ENCODE assay signal across 9 cellular contexts in genomic region chr1:26317612-26318337, GRCh38. TPM values are rescaled to one million over a fixed set of nuclear protein-coding genes. Genes with fewer than 3 reads are reported as not detected.
DNase-seq lines count a peak whose midpoint lies in the region; ATAC-seq and TF ChIP-seq lines count a peak whose summit lies in the region.
"Had no signal": no experiment of that assay in that cellular context is flagged by ENCODE, and none has a peak within 500 bp of the region (broad histone marks: within the 10 kb centered on the region; RNA-seq: fewer than 3 reads in every experiment).

CD52 (plus strand) TSS chr1:26317958; CDS start chr1:26318018, 60 bp downstream.

- H3K27me3 Mint-ChIP-seq in activated T-helper 2 cell treated with anti-CD3 and anti-CD28 coated beads, Interferon-gamma antibody, Interleukin-2, Interleukin-4, amounts not matched to agents 10 μg/mL and 5 μg/mL and 100 μg/mL, durations not matched to agents 14 hours and 24 hours and 36 hours (ENCODE audit: low read depth): no peaks in the 10 kb centered on the region
- no peaks in the 10 kb centered on the region for H3K27me3 Mint-ChIP-seq in neural crest cell (ENCODE audit: low read depth)

- H3K9me3 Mint-ChIP-seq in activated T-helper 2 cell treated with anti-CD3 and anti-CD28 coated beads, Interferon-gamma antibody, Interleukin-2, Interleukin-4, amounts not matched to agents 10 μg/mL and 5 μg/mL and 100 μg/mL, durations not matched to agents 14 hours and 24 hours and 36 hours: no peaks in the 10 kb centered on the region
- no peaks in the 10 kb centered on the region for H3K9me3 Mint-ChIP-seq in neural crest cell

- DNase-seq in NOMO-1 treated with dmso at 0.1 percent for 144 hours (lab: John Stamatoyannopoulos, UW; ENCODE audit: unreplicated experiment): peak; percentile 72
- DNase-seq in activated T-helper 2 cell treated with anti-CD3 and anti-CD28 coated beads, Interferon-gamma antibody, Interleukin-2, Interleukin-4, amounts not matched to agents 10 μg/mL and 5 μg/mL and 100 μg/mL, durations not matched to agents 14 hours and 24 hours and 36 hours (ENCODE audit: low spot score): peak; percentile 78
- no peak for DNase-seq in neural crest cell (ENCODE audit: low read depth, low spot score)
- DNase-seq in T1000 (lab: John Stamatoyannopoulos, UW): no peak
- no peak for DNase-seq in NCI-H187 (lab: John Stamatoyannopoulos, UW)
- no peak for DNase-seq in NCI-H526 treated with DMSO at 0.1 percent for 48 hours (lab: John Stamatoyannopoulos, UW)
- no peak for DNase-seq in pons (ENCODE audit: low spot score)

- no peak for TF ChIP-seq CTCF in neural crest cell (conservative IDR thresholded peaks at IDR 0.05)

- peak within 1 kb of the TSS; percentile 79 for H3K4me3 Mint-ChIP-seq in activated T-helper 2 cell treated with anti-CD3 and anti-CD28 coated beads, Interferon-gamma antibody, Interleukin-2, Interleukin-4, amounts not matched to agents 10 μg/mL and 5 μg/mL and 100 μg/mL, durations not matched to agents 14 hours and 24 hours and 36 hours (ENCODE audit: low read depth)
- H3K4me3 Mint-ChIP-seq in neural crest cell: no peak within 1 kb of the TSS

- peaks cover 28% of the 10 kb centered on the region for H3K36me3 Mint-ChIP-seq in activated T-helper 2 cell treated with anti-CD3 and anti-CD28 coated beads, Interferon-gamma antibody, Interleukin-2, Interleukin-4, amounts not matched to agents 10 μg/mL and 5 μg/mL and 100 μg/mL, durations not matched to agents 14 hours and 24 hours and 36 hours (ENCODE audit: low read depth)
- no peaks in the 10 kb centered on the region for H3K36me3 Mint-ChIP-seq in neural crest cell (ENCODE audit: low read depth)

- peaks cover 50% of the 10 kb centered on the region for H3K4me1 Mint-ChIP-seq in activated T-helper 2 cell treated with anti-CD3 and anti-CD28 coated beads, Interferon-gamma antibody, Interleukin-2, Interleukin-4, amounts not matched to agents 10 μg/mL and 5 μg/mL and 100 μg/mL, durations not matched to agents 14 hours and 24 hours and 36 hours (ENCODE audit: low read depth)
- H3K4me1 Mint-ChIP-seq in neural crest cell: peaks cover 25% of the 10 kb centered on the region

- intact Hi-C loops in activated T-helper 2 cell treated with anti-CD3 and anti-CD28 coated beads, Interferon-gamma antibody, Interleukin-2, Interleukin-4, amounts not matched to agents 10 μg/mL and 5 μg/mL and 100 μg/mL, durations not matched to agents 14 hours and 24 hours and 36 hours (cut with micrococcal nuclease): loop anchor here (1.0 to 10.0 kb wide), 3 partner anchors 9 to 267 kb away; no protein-coding TSS in a partner anchor

- peak; percentile 47 for ATAC-seq in GM19351 (IDR thresholded peaks at IDR 0.05; ENCODE audit: unreplicated experiment)

- H3K27ac Mint-ChIP-seq in activated T-helper 2 cell treated with anti-CD3 and anti-CD28 coated beads, Interferon-gamma antibody, Interleukin-2, Interleukin-4, amounts not matched to agents 10 μg/mL and 5 μg/mL and 100 μg/mL, durations not matched to agents 14 hours and 24 hours and 36 hours: peak within 1 kb of the TSS; percentile 94
- H3K27ac Mint-ChIP-seq in neural crest cell (ENCODE audit: unreplicated experiment): peak within 1 kb of the TSS; percentile 16

RNA-seq across cellular contexts. Expression of gene CD52, which starts in this region (rescaled TPM):
- 237 and 243 TPM in 2 replicates for total RNA-seq in activated T-helper 2 cell treated with anti-CD3 and anti-CD28 coated beads, Interferon-gamma antibody, Interleukin-2, Interleukin-4, amounts not matched to agents 10 μg/mL and 5 μg/mL and 100 μg/mL, durations not matched to agents 14 hours and 24 hours and 36 hours
- total RNA-seq in neural crest cell: not detected in 2 replicates
- total RNA-seq: NCI-H460 had no signal

Comparison
In these comparisons a context has a peak if more than half of its experiments do, and no peak if none do; other contexts are left out.
1. RNA of gene CD52 (total RNA-seq): 237 to 243 TPM in activated T-helper 2 cell treated with anti-CD3 and anti-CD28 coated beads, Interferon-gamma antibody, Interleukin-2, Interleukin-4, amounts not matched to agents 10 μg/mL and 5 μg/mL and 100 μg/mL, durations not matched to agents 14 hours and 24 hours and 36 hours; not detected in neural crest cell; every median in the first group is over 100 times any median in the second.
2. DNase-seq: peak in NOMO-1 treated with dmso at 0.1 percent for 144 hours (single experiment) and activated T-helper 2 cell treated with anti-CD3 and anti-CD28 coated beads, Interferon-gamma antibody, Interleukin-2, Interleukin-4, amounts not matched to agents 10 μg/mL and 5 μg/mL and 100 μg/mL, durations not matched to agents 14 hours and 24 hours and 36 hours (single experiment); none in neural crest cell (single experiment), T1000 (single experiment), NCI-H187 (0 of 2), NCI-H526 treated with DMSO at 0.1 percent for 48 hours (single experiment) and pons (single experiment).